15 cellular contexts compared by ENCODE assay signal in the genomic region with DNA sequence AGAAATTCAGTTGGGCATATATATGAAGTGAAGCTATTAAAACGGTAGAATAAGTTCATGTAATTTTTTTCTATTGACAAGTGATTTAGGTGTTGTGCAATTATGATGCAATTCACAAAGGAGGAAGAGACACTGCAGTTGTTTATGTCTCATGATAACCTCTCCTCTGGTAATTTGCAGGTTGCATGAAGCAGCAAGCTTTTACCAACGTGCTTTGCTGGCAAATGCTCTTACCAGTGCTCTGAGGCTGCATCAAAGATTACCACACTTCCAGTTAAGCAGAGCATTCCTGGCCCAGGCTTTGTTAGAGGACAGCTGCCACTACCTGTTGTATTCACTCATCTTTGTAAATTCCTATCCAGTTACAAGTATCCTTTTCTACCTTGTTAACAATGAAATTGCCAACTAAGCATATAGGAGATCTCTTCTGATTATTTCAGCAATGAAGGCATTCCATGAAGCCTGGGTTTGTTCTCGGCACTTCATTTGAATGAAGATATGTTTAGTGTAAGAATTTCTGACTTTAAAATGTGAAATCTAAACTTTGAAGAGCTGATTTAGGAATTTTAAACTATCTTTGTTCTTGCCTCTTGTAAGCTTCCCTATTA. TPM values are rescaled to one million over a fixed set of nuclear protein-coding genes. Genes with fewer than 3 reads are reported as not detected.
DNase-seq lines count a peak whose midpoint lies in the region; ATAC-seq, FAIRE-seq and TF ChIP-seq lines count a peak whose summit lies in the region.
"Had no signal": no experiment of that assay in that cellular context is flagged by ENCODE, and none has a peak within 500 bp of the region (broad histone marks: within the 10 kb centered on the region; RNA-seq: fewer than 3 reads in every experiment).

No MANE protein-coding gene starts in this region.

- peaks cover 8% of the 10 kb centered on the region; the same call in 1 of the 2 replicates for H4K20me1 ChIP-seq in IMR-90 (ENCODE audit: insufficient read depth, low read length)

- H3K27ac ChIP-seq in A549 (no peak overlapping the region), IMR-90 (ENCODE audit: insufficient read depth, low read length) (no peak overlapping the region), RWPE2 (ENCODE audit: poor library complexity, severe bottlenecking) (peak overlapping the region; percentile 33), small intestine (ENCODE audit: low read depth in 1 of 2, low read length in 1 of 2) (no peak overlapping the region)
- H3K27ac ChIP-seq: coronary artery had no signal

- no peak overlapping the region for H4K5ac ChIP-seq in IMR-90 (ENCODE audit: low read depth, low read length)

- intact Hi-C loops in IMR-90 (cut with micrococcal nuclease) = no loop called here

- H2AFZ ChIP-seq in IMR-90 (replicated peaks; ENCODE audit: low read length, poor library complexity) = no peak overlapping the region

- no peak overlapping the region for H2AK9ac ChIP-seq in IMR-90 (replicated peaks; ENCODE audit: low read depth, low read length, poor library complexity)

- POLR2A ChIA-PET in A549 (lab: Yijun Ruan, JAX) (no interaction called here), IMR-90 (lab: Charles Lee; ENCODE audit: unreplicated experiment) (no interaction called here)

- no peak overlapping the region for H2BK15ac ChIP-seq in IMR-90 (ENCODE audit: low read depth, low read length)

- no peak for DNase-seq in A549 (ENCODE audit: low read depth in 1 of 2, low spot score in 1 of 2)
- peak; percentile 60 for DNase-seq in IMR-90
- no peak for DNase-seq in RWPE2 (ENCODE audit: low spot score)
- DNase-seq in fibroblast of villous mesenchyme (ENCODE audit: low read depth) = peak; percentile 91
- no peak for DNase-seq in ecto neural progenitor cell (ENCODE audit: low spot score)
- DNase-seq in globus pallidus (ENCODE audit: low spot score) = no peak
- DNase-seq in small intestine = no peak
- DNase-seq: activated CD8-positive, alpha-beta memory T cell treated with anti-CD3 and anti-CD28 coated beads, Interleukin-2, amount 10 ng/mL, durations not matched to agents 7 days and 5 days; activated naive CD8-positive, alpha-beta T cell treated with anti-CD3 and anti-CD28 coated beads, Interleukin-2, amount 10 ng/mL, durations not matched to agents 7 days and 5 days; immature natural killer cell; NCI-H446; Right ventricle myocardium superior had no signal

- H3K14ac ChIP-seq in IMR-90 (replicated peaks; ENCODE audit: low read depth, low read length) = no peak overlapping the region

- no TSS peak for BruUV-seq in IMR-90 (replicated peaks; lab: Mats Ljungman, UMichigan)

- no peak overlapping the region for H2BK20ac ChIP-seq in IMR-90 (ENCODE audit: low read depth, low read length)

- H3K4me2 ChIP-seq in A549 (no peak overlapping the region; the same call in 2 of the 3 replicates), IMR-90 (ENCODE audit: low read depth, low read length) (no peak overlapping the region)

- H3K9me3 ChIP-seq in A549 (no peaks in the 10 kb centered on the region), IMR-90 (ENCODE audit: control insufficient read depth, insufficient read depth, low read length) (no peaks in the 10 kb centered on the region), RWPE2 (ENCODE audit: severe bottlenecking) (no peaks in the 10 kb centered on the region), small intestine (ENCODE audit: control insufficient read depth, low read depth) (no peaks in the 10 kb centered on the region)

- H3K9ac ChIP-seq in IMR-90 (ENCODE audit: low read depth, low read length) = 0 out of 2 replicates have a peak overlapping the region, but pooled peaks have one; percentile 38

- H2BK120ac ChIP-seq in IMR-90 (ENCODE audit: low read depth, low read length) = no peak overlapping the region

- peaks cover 6 to 28% of the 10 kb centered on the region in 2 experiments for H3K79me1 ChIP-seq in IMR-90 (ENCODE audit: low read depth in 1 of 2, low read length in 2 of 2)

- TF ChIP-seq POLR2A in A549 (IDR thresholded peaks at IDR 0.05; ENCODE audit: low read length) (no peak), IMR-90 (IDR thresholded peaks at IDR 0.05; ENCODE audit: low read depth, low read length) (no peak)

- peak overlapping the region; percentile 24; the same call in 1 of the 2 replicates for H3K23ac ChIP-seq in IMR-90 (ENCODE audit: low read depth, low read length)

- no peak overlapping the region for H2AK5ac ChIP-seq in IMR-90 (ENCODE audit: low read depth, low read length)

- TF ChIP-seq EP300 in A549 (IDR thresholded peaks at IDR 0.05) = no peak

- H3K56ac ChIP-seq in IMR-90 (ENCODE audit: extremely low read depth, insufficient read depth, low read length) = no peak overlapping the region

- H3K4ac ChIP-seq in IMR-90 (ENCODE audit: low read depth, low read length) = no peak overlapping the region

- dilution Hi-C loops in IMR-90 (cut with HindIII; ENCODE audit: low sequenced_read_pairs, unreplicated experiment) = no loop called here

- 75% methylated on average over 3 of the region's 3 CpGs for WGBS in A549 (ENCODE audit: missing lambda C conversion rate)
- WGBS in IMR-90 (ENCODE audit: extremely low coverage in 2 of 2, insufficient read length in 1 of 2), 2 experiments = 60% methylated on average over 1 of the region's 3 CpGs; no CpG with 5 or more reads in 1 of the 2 experiments
- 68 to 70% (median 69%) methylated on average over 3 of the region's 3 CpGs for WGBS in small intestine, 3 donors

- ATAC-seq in A549 (no peak), IMR-90 (ENCODE audit: low read depth) (no peak), RWPE2 (ENCODE audit: low read depth) (peak; percentile 81), HG02678 (IDR thresholded peaks at IDR 0.05; ENCODE audit: unreplicated experiment) (no peak)
- ATAC-seq: activated CD8-positive, alpha-beta memory T cell treated with anti-CD3 and anti-CD28 coated beads, Interleukin-2, amount 10 ng/mL, durations not matched to agents 7 days and 5 days; stimulated activated effector memory CD8-positive, alpha-beta T cell treated with anti-CD3 and anti-CD28 coated beads, Interleukin-12 subunit alpha, Interleukin-12 subunit beta, amount 100 ng/mL, for 72 hours had no signal

- no peak overlapping the region for H4K8ac ChIP-seq in IMR-90 (ENCODE audit: low read depth in 2 of 2, low read length in 2 of 2)

- H3K18ac ChIP-seq in IMR-90 (ENCODE audit: low read depth, low read length) = no peak overlapping the region

- TF ChIP-seq CTCF in A549 (IDR thresholded peaks at IDR 0.05) = no peak
- TF ChIP-seq CTCF in IMR-90 (conservative IDR thresholded peaks at IDR 0.05; ENCODE audit: low read depth, low read length) = no peak
- TF ChIP-seq CTCF in RWPE2 (IDR thresholded peaks at IDR 0.05; ENCODE audit: poor library complexity, severe bottlenecking) = no peak
- TF ChIP-seq CTCF in fibroblast of villous mesenchyme (IDR thresholded peaks at IDR 0.05; ENCODE audit: insufficient read depth, low read depth, low read length) = no peak

- H3K9me1 ChIP-seq in IMR-90 (ENCODE audit: insufficient read depth, low read length) = peaks cover 5% of the 10 kb centered on the region; the same call in 1 of the 2 replicates

- H3K4me3 ChIP-seq in A549 (no peak overlapping the region), IMR-90 (ENCODE audit: insufficient read depth, low read depth, low read length) (no peak overlapping the region), RWPE2 (ENCODE audit: severe bottlenecking) (no peak overlapping the region), fibroblast of villous mesenchyme (ENCODE audit: low read depth, low read length) (no peak overlapping the region), small intestine (ENCODE audit: low read depth in 1 of 2, low read length in 2 of 2) (no peak overlapping the region)
- H3K4me3 ChIP-seq: coronary artery had no signal

- FAIRE-seq in A549 (lab: Jason Lieb, UNC) (no peak), small intestine (lab: Jason Lieb, UNC) (no peak)

- in situ Hi-C loops in IMR-90 (cut with MboI; ENCODE audit: low sequenced_read_pairs) = no loop called here

- H2BK5ac ChIP-seq in IMR-90 (ENCODE audit: low read depth, low read length, poor library complexity, severe bottlenecking) = no peak overlapping the region

- H3K27me3 ChIP-seq in IMR-90 (ENCODE audit: control insufficient read depth, insufficient read depth, low read length) (no peaks in the 10 kb centered on the region), RWPE2 (ENCODE audit: insufficient read depth, poor library complexity, severe bottlenecking) (no peaks in the 10 kb centered on the region), small intestine (ENCODE audit: control insufficient read depth in 2 of 2, insufficient read depth in 2 of 2, low read length in 2 of 2) (no peaks in the 10 kb centered on the region)

- TF ChIP-seq RAD21 in A549 (conservative IDR thresholded peaks at IDR 0.05 in 1 of 2, IDR thresholded peaks at IDR 0.05 in 1 of 2) = no peak
- no peak for TF ChIP-seq RAD21 in IMR-90 (IDR thresholded peaks at IDR 0.05; ENCODE audit: low read length)

- H3K4me1 ChIP-seq in A549 (peaks cover 31% of the 10 kb centered on the region; the same call in 2 of the 3 replicates), IMR-90 (ENCODE audit: control insufficient read depth, insufficient read depth, low read length) (peaks cover 7% of the 10 kb centered on the region), RWPE2 (ENCODE audit: insufficient read depth, poor library complexity, severe bottlenecking) (peaks cover 42% of the 10 kb centered on the region), small intestine (ENCODE audit: control insufficient read depth in 2 of 2, insufficient read depth in 1 of 2, low read depth in 1 of 2, low read length in 1 of 2) (peaks cover 2 to 9% of the 10 kb centered on the region in 2 donors)

- no peak overlapping the region for H4K91ac ChIP-seq in IMR-90 (ENCODE audit: insufficient read depth, low read depth, low read length)

- H3K36me3 ChIP-seq in IMR-90 (ENCODE audit: control insufficient read depth, insufficient read depth, low read length) (peaks cover 5% of the 10 kb centered on the region), RWPE2 (ENCODE audit: low read depth) (peaks cover 77% of the 10 kb centered on the region), small intestine (ENCODE audit: control insufficient read depth in 2 of 2, insufficient read depth in 2 of 2, low read length in 2 of 2) (peaks cover 2 to 5% of the 10 kb centered on the region in 2 donors)

- CTCF ChIA-PET in A549 (lab: Yijun Ruan, JAX) (interaction anchor here (1.0 kb wide), 1 partner anchor 22 kb away, joined by 3 read pairs; no protein-coding TSS in a partner anchor), IMR-90 (lab: Yijun Ruan, JAX) (no interaction called here)

RNA-seq across cellular contexts. Expression of a gene that starts 3.9 kb away (rescaled TPM):
- 73.4 and 88.4 TPM in 2 replicates for polyA plus RNA-seq in A549 (2011; rRNA removed)
- polyA plus RNA-seq in A549 (2012; cell fraction: cytosol; rRNA removed) = 28.8 and 34.6 TPM in 2 replicates
- polyA plus RNA-seq in A549 (2012; cell fraction: nucleus; rRNA removed) = 35.8 and 55.8 TPM in 2 replicates
- 29.0 to 32.7 TPM (median 29.1 TPM) in 3 replicates for polyA plus RNA-seq in A549 (2017; fragmentation: RNase III; extraction: RNeasy Plus Mini Kit Qiagen cat#74134 plus additional on column Dnase treatment)
- polyA minus RNA-seq in A549 (2011; rRNA and poly(A)+ RNA removed) = 163 and 181 TPM in 2 replicates
- total RNA-seq in IMR-90 (2012; rRNA removed) = 45.5 and 49.7 TPM in 2 replicates
- 23.6 and 27.5 TPM in 2 replicates for polyA plus RNA-seq in IMR-90 (2012; rRNA removed)
- polyA plus RNA-seq in IMR-90 (2012; cell fraction: cytosol; rRNA removed) = 22.2 and 60.3 TPM in 2 replicates
- polyA plus RNA-seq in IMR-90 (2012; cell fraction: nucleus; rRNA removed; ENCODE audit: low replicate concordance) = 12.2 and 12.3 TPM in 2 replicates
- 48.3 and 58.7 TPM in 2 replicates for total RNA-seq in fibroblast of villous mesenchyme
- polyA plus RNA-seq in small intestine = 10 to 100 TPM in 1 of 3 donors, 1 to 10 TPM in 2; 6.2 to 22.1 (median 6.7) TPM

RNA-seq across cellular contexts. Expression of a gene that starts 42.4 kb away (rescaled TPM):
- polyA plus RNA-seq in A549 (2011; rRNA removed) = 0.13 and 0.14 TPM in 2 replicates
- polyA plus RNA-seq in A549 (2012; cell fraction: cytosol; rRNA removed) = 0.05 and 0.07 TPM in 2 replicates
- 0.38 and 0.43 TPM in 2 replicates for polyA plus RNA-seq in A549 (2012; cell fraction: nucleus; rRNA removed)
- 0.12 to 0.20 TPM (median 0.13 TPM) in 3 replicates for polyA plus RNA-seq in A549 (2017; fragmentation: RNase III; extraction: RNeasy Plus Mini Kit Qiagen cat#74134 plus additional on column Dnase treatment)
- polyA minus RNA-seq in A549 (2011; rRNA and poly(A)+ RNA removed) = 0.12 and 0.15 TPM in 2 replicates
- under 0.01 and 0.18 TPM in 2 replicates for total RNA-seq in IMR-90 (2012; rRNA removed)
- polyA plus RNA-seq in IMR-90 (2012; rRNA removed) = 0.03 and 0.07 TPM in 2 replicates
- polyA plus RNA-seq in IMR-90 (2012; cell fraction: cytosol; rRNA removed) = 0.01 and 0.02 TPM in 2 replicates
- polyA plus RNA-seq in IMR-90 (2012; cell fraction: nucleus; rRNA removed; ENCODE audit: low replicate concordance) = 0.26 and 0.30 TPM in 2 replicates
- total RNA-seq in fibroblast of villous mesenchyme = under 0.01 TPM in 2 replicates
- under 1 TPM in 2 of 3 donors, not detected in 1; 0.06 to 0.22 TPM for polyA plus RNA-seq in small intestine

RNA-seq across cellular contexts. Expression of a gene that starts 51.2 kb away (rescaled TPM):
- polyA plus RNA-seq in A549 (2011; rRNA removed) (41.9 and 57.6 TPM in 2 replicates), A549 (2017; fragmentation: RNase III; extraction: RNeasy Plus Mini Kit Qiagen cat#74134 plus additional on column Dnase treatment) (27.3 to 28.8 TPM (median 28.7 TPM) in 3 replicates), IMR-90 (2012; rRNA removed) (26.6 and 32.0 TPM in 2 replicates), small intestine (10 to 100 TPM; 15.1 to 27.9 (median 23.5) TPM)
- polyA plus RNA-seq in A549 (2012; cell fraction: cytosol; rRNA removed) = 12.8 and 14.4 TPM in 2 replicates
- polyA plus RNA-seq in A549 (2012; cell fraction: nucleus; rRNA removed) = 7.6 and 9.2 TPM in 2 replicates
- polyA minus RNA-seq in A549 (2011; rRNA and poly(A)+ RNA removed) = 19.0 and 25.7 TPM in 2 replicates
- total RNA-seq in IMR-90 (2012; rRNA removed) (72.6 and 96.7 TPM in 2 replicates), fibroblast of villous mesenchyme (72.5 and 85.9 TPM in 2 replicates)
- polyA plus RNA-seq in IMR-90 (2012; cell fraction: cytosol; rRNA removed) = 18.2 and 30.1 TPM in 2 replicates
- polyA plus RNA-seq in IMR-90 (2012; cell fraction: nucleus; rRNA removed; ENCODE audit: low replicate concordance) = 14.2 and 16.6 TPM in 2 replicates

Comparison
In these comparisons a context has a peak if more than half of its experiments do, and no peak if none do; other contexts are left out.
1. DNase-seq: peak in IMR-90 (single experiment) and fibroblast of villous mesenchyme (single experiment); none in A549 (0 of 2), RWPE2 (single experiment), ecto neural progenitor cell (single experiment), globus pallidus (single experiment) and small intestine (single experiment).